ENCODE assay signal across 11 cellular contexts in the genomic region with DNA sequence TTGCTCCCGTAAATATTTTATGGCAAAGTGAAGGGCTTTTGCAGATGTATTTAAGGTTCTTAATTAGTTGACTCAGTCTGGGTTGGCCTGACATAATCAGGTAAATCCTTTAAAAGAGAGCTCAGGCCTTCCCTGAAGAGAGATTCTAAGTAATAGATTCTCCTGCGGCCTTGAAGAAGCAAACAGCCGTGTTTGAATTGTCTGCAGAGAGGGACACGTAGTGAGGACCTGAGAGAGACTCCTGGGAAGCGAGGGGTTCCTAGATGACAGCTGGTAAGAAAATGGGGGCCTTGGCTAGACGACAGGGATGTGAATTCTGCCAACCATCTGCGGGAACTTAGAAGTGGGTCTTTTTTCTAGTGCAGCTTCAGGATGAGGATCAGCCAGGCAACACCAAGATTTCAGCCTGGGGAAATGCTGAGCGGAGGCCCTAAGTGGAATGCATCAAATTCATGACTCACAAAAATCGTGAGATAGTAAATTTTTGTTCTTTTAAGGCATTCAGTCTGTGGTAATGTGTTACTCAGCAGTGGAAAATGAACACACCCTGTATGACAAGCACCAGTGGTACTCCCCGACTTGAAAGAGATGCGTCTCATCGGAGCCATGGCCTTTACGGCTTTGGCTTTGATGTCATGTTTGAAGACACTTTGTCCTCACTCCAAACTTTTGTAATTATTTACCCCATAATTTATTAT.
DNase-seq lines count a peak whose midpoint lies in the region; ATAC-seq and TF ChIP-seq lines count a peak whose summit lies in the region.
"Had no signal": no experiment of that assay in that cellular context is flagged by ENCODE, and none has a peak within 500 bp of the region (broad histone marks: within the 10 kb centered on the region; RNA-seq: fewer than 3 reads in every experiment).

No MANE protein-coding gene starts in this region.

- in situ Hi-C loops in GM23248 (cut with MboI): loop anchor here (10.0 kb wide), 1 partner anchor 825 kb away; no protein-coding TSS in a partner anchor

- H3K79me2 ChIP-seq in GM23248 (ENCODE audit: insufficient read depth): no peaks in the 10 kb centered on the region

- CTCF ChIA-PET in RWPE1 (lab: Yijun Ruan, JAX): interaction anchor here (0.6 kb wide), 2 partner anchors 13 to 596 kb away, joined by 3 to 6 read pairs; no protein-coding TSS in a partner anchor

- POLR2A ChIA-PET in RWPE1 (lab: Yijun Ruan, JAX; ENCODE audit: low non-redundant PET): no interaction called here

- 8 to 9% methylated on average over 13 of the region's 13 CpGs for WGBS in GM23248 (ENCODE audit: low coverage in 1 of 2, low lambda C conversion rate in 2 of 2, missing lambda C conversion rate in 2 of 2), 2 experiments

- H3K9me2 ChIP-seq in GM23248 (ENCODE audit: insufficient read depth): no peaks in the 10 kb centered on the region

- no peaks in the 10 kb centered on the region for H3K27me3 ChIP-seq in GM23248 (replicated peaks; ENCODE audit: insufficient read depth)

- peaks cover 30% of the 10 kb centered on the region for H3K4me1 ChIP-seq in GM23248 (ENCODE audit: insufficient read depth)

- H3F3A ChIP-seq in GM23248 (ENCODE audit: insufficient read depth): peaks cover 31% of the 10 kb centered on the region

- no peaks in the 10 kb centered on the region for H4K20me1 ChIP-seq in GM23248 (ENCODE audit: insufficient read depth)

- TF ChIP-seq CTCF in RWPE1 (conservative IDR thresholded peaks at IDR 0.05; ENCODE audit: low read depth): no peak
- TF ChIP-seq CTCF in fibroblast of pulmonary artery (IDR thresholded peaks at IDR 0.05; ENCODE audit: low read length, missing control alignments): no peak

- H2AFZ ChIP-seq in GM23248: peak overlapping the region; percentile 88

- peak overlapping the region; percentile 97 for H3K27ac ChIP-seq in GM23248
- peak overlapping the region; percentile 65; the same call in 1 of the 2 replicates for H3K27ac ChIP-seq in RWPE1

- no peaks in the 10 kb centered on the region for H3K36me3 ChIP-seq in GM23248 (ENCODE audit: low read depth)

- peak overlapping the region; percentile 83 for H3K9ac ChIP-seq in GM23248

- ATAC-seq in GM19395 (IDR thresholded peaks at IDR 0.05; ENCODE audit: unreplicated experiment): no peak

- DNase-seq in GM23248 (peak; percentile 96), RWPE1 (ENCODE audit: low spot score) (peak; percentile 83), fibroblast of pulmonary artery (ENCODE audit: low read depth) (peak; percentile 94), skeletal muscle cell (ENCODE audit: low read depth) (peak; percentile 85), NCI-H510A (lab: John Stamatoyannopoulos, UW) (no peak), NCI-H446 (lab: John Stamatoyannopoulos, UW) (no peak)
- DNase-seq in activated naive CD4-positive, alpha-beta T cell treated with Interleukin-2 at 50 U/mL for 16 hours: no peak
- DNase-seq: activated CD4-positive, alpha-beta T cell treated with anti-CD3 and anti-CD28 coated beads, Interleukin-2, amount 50 U/mL, for 48 hours; GF-D8; NCI-H2081 had no signal

- H3K4me3 ChIP-seq in GM23248 (peak overlapping the region; percentile 36), fibroblast of pulmonary artery (replicated peaks; ENCODE audit: low read depth, low read length) (no peak overlapping the region), skeletal muscle cell (ENCODE audit: low read depth, low read length) (no peak overlapping the region)

- H3K9me3 ChIP-seq in GM23248 (ENCODE audit: low read depth): no peaks in the 10 kb centered on the region

- H3K4me2 ChIP-seq in GM23248 (ENCODE audit: unreplicated experiment): peak overlapping the region; percentile 71

Comparison
In these comparisons a context has a peak if more than half of its experiments do, and no peak if none do; other contexts are left out.
1. DNase-seq: peak in GM23248 (single experiment), RWPE1 (single experiment), fibroblast of pulmonary artery (single experiment) and skeletal muscle cell (single experiment); none in NCI-H510A (single experiment), NCI-H446 (0 of 2) and activated naive CD4-positive, alpha-beta T cell treated with Interleukin-2 at 50 U/mL for 16 hours (single experiment).